Comparison of ENCODE assay signal across 15 cellular contexts in the genomic region with DNA sequence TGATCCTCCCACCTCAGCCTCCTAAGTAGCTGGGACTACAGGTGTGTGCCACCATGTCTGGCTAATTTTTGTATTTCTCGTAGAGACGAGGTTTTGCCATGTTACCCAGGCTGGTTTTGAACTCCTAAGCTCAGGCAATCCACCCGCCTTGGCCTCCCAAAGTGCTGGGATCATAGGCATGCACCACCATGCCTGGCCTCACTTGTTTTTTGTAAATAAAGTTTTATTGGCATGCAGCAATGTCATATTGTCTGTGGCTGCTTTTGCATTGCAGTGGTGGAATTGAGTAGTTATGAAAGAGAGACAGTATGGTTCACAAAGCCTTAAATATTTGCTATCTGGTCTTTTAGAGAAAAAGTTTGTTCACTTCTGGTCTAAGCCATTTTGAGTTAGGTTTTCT.
DNase-seq lines count a peak whose midpoint lies in the region; ATAC-seq and TF ChIP-seq lines count a peak whose summit lies in the region.
"Had no signal": no experiment of that assay in that cellular context is flagged by ENCODE, and none has a peak within 500 bp of the region (broad histone marks: within the 10 kb centered on the region; RNA-seq: fewer than 3 reads in every experiment).

No MANE protein-coding gene starts in this region.

- no peak overlapping the region for H2AFZ ChIP-seq in SU-DHL-6 (ENCODE audit: low read depth, low read length, severe bottlenecking)

- H3K79me2 ChIP-seq in SU-DHL-6 (ENCODE audit: insufficient read depth, low read length): peaks cover 100% of the 10 kb centered on the region

- POLR2A ChIA-PET in naive thymus-derived CD4-positive, alpha-beta T cell (lab: Charles Lee): no interaction called here

- ATAC-seq in activated naive CD4-positive, alpha-beta T cell treated with anti-CD3 and anti-CD28 coated beads, Interleukin-2, amount 50 U/mL, for 72 hours: no peak
- no peak for ATAC-seq in naive thymus-derived CD4-positive, alpha-beta T cell
- ATAC-seq in HG02852 (IDR thresholded peaks at IDR 0.05; ENCODE audit: unreplicated experiment): no peak

- no peak overlapping the region for H3K4me3 Mint-ChIP-seq in activated naive CD4-positive, alpha-beta T cell treated with anti-CD3 and anti-CD28 coated beads, Interleukin-2, amount 10 ng/mL, durations not matched to agents 7 days and 5 days
- H3K4me3 Mint-ChIP-seq in HFFc6: no peak overlapping the region
- H3K4me3 Mint-ChIP-seq in naive thymus-derived CD4-positive, alpha-beta T cell: peak overlapping the region in 1 of 10 donors; percentile 16
- H3K4me3 Mint-ChIP-seq: B cell; CD8-positive, alpha-beta T cell; IgD-negative memory B cell had no signal

- TF ChIP-seq CTCF in HFFc6 (IDR thresholded peaks at IDR 0.05) (no peak), SU-DHL-6 (IDR thresholded peaks at IDR 0.05; ENCODE audit: insufficient read depth, low read length, poor library complexity, severe bottlenecking) (no peak)

- H3K27ac Mint-ChIP-seq in activated naive CD4-positive, alpha-beta T cell treated with anti-CD3 and anti-CD28 coated beads, Interleukin-2, amount 10 ng/mL, durations not matched to agents 7 days and 5 days: peak overlapping the region; percentile 68
- peak overlapping the region in 1 of 2 donors; percentile 0 for H3K27ac Mint-ChIP-seq in activated naive CD4-positive, alpha-beta T cell treated with anti-CD3 and anti-CD28 coated beads, Interleukin-2, amount 50 U/mL, for 72 hours
- H3K27ac Mint-ChIP-seq in HFFc6: peak overlapping the region; percentile 2; the same call in 1 of the 2 replicates
- H3K27ac Mint-ChIP-seq in naive thymus-derived CD4-positive, alpha-beta T cell: peak overlapping the region in 5 of 9 donors; percentile 36 to 79 (median 64)
- H3K27ac Mint-ChIP-seq: B cell, IgD-negative memory B cell had no signal

- no peaks in the 10 kb centered on the region for H3K9me2 ChIP-seq in SU-DHL-6 (replicated peaks; ENCODE audit: insufficient read depth, low read length)

- no peaks in the 10 kb centered on the region for H3K36me3 ChIP-seq in SU-DHL-6 (ENCODE audit: low read length)
- no peaks in the 10 kb centered on the region for H3K36me3 ChIP-seq in naive thymus-derived CD4-positive, alpha-beta T cell (ENCODE audit: control insufficient read depth in 2 of 3, insufficient read depth in 3 of 3, low read length in 3 of 3)
- H3K36me3 ChIP-seq: HAP-1 had no signal

- no peaks in the 10 kb centered on the region for H3K27me3 Mint-ChIP-seq in activated naive CD4-positive, alpha-beta T cell treated with anti-CD3 and anti-CD28 coated beads, Interleukin-2, amount 10 ng/mL, durations not matched to agents 7 days and 5 days
- peaks cover 2% of the 10 kb centered on the region; the same call in 1 of the 2 replicates for H3K27me3 Mint-ChIP-seq in HFFc6 (ENCODE audit: insufficient read depth)
- no peaks in the 10 kb centered on the region for H3K27me3 Mint-ChIP-seq in naive thymus-derived CD4-positive, alpha-beta T cell

- H3K27me3 ChIP-seq in SU-DHL-6 (ENCODE audit: low read length): no peaks in the 10 kb centered on the region
- no peaks in the 10 kb centered on the region for H3K27me3 ChIP-seq in naive thymus-derived CD4-positive, alpha-beta T cell (ENCODE audit: control insufficient read depth in 2 of 2, insufficient read depth in 2 of 2, low read length in 2 of 2)
- H3K27me3 ChIP-seq: BLaER1 treated with 17β-estradiol and CSF1 and Interleukin-3, amounts not matched to agents 10 nM and 100 nM had no signal

- CTCF ChIA-PET in activated naive CD4-positive, alpha-beta T cell treated with anti-CD3 and anti-CD28 coated beads, Interleukin-2, amount 10 ng/mL, durations not matched to agents 7 days and 5 days (lab: Charles Lee): interaction anchor here (0.8 to 2.0 kb wide), 5 partner anchors 10 to 197 kb away, joined by 3 to 12 read pairs (median 4); no protein-coding TSS in a partner anchor
- CTCF ChIA-PET in naive thymus-derived CD4-positive, alpha-beta T cell (lab: Charles Lee): interaction anchor here (0.6 to 2.2 kb wide), 5 partner anchors 11 to 226 kb away, joined by 3 to 10 read pairs (median 4); no protein-coding TSS in a partner anchor

- H3K9ac ChIP-seq in SU-DHL-6 (ENCODE audit: low read length): no peak overlapping the region
- H3K9ac ChIP-seq: BLaER1 treated with 17β-estradiol and CSF1 and Interleukin-3, amounts not matched to agents 10 nM and 100 nM had no signal

- H3K4me3 ChIP-seq in SU-DHL-6 (ENCODE audit: insufficient read depth, low read length, poor library complexity, severe bottlenecking): no peak overlapping the region
- no peak overlapping the region for H3K4me3 ChIP-seq in naive thymus-derived CD4-positive, alpha-beta T cell (ENCODE audit: low read length)
- H3K4me3 ChIP-seq: BLaER1 treated with 17β-estradiol and CSF1 and Interleukin-3, amounts not matched to agents 10 nM and 100 nM; HAP-1 had no signal

- DNase-seq in activated naive CD4-positive, alpha-beta T cell treated with anti-CD3 and anti-CD28 coated beads, Interleukin-2, amount 10 ng/mL, durations not matched to agents 7 days and 5 days: no peak
- no peak for DNase-seq in activated naive CD4-positive, alpha-beta T cell treated with anti-CD3 and anti-CD28 coated beads, Interleukin-2, amount 50 U/mL, for 72 hours (ENCODE audit: low spot score in 2 of 2)
- no peak for DNase-seq in HFFc6
- DNase-seq in naive thymus-derived CD4-positive, alpha-beta T cell: no peak
- DNase-seq in NK-92 treated with Interleukin-12 subunit alpha and Interleukin-12 subunit beta, amount 100 ng/mL, for 24 hours (lab: John Stamatoyannopoulos, UW): no peak
- DNase-seq: 8988T, Calu3, DMS79 treated with DMSO at 0.1 percent for 48 hours had no signal

- peaks cover 81% of the 10 kb centered on the region for H3K4me1 Mint-ChIP-seq in activated naive CD4-positive, alpha-beta T cell treated with anti-CD3 and anti-CD28 coated beads, Interleukin-2, amount 10 ng/mL, durations not matched to agents 7 days and 5 days
- peaks cover 50% of the 10 kb centered on the region for H3K4me1 Mint-ChIP-seq in HFFc6 (ENCODE audit: low read depth)
- peaks cover 56 to 76% (median 66%) of the 10 kb centered on the region in 7 donors for H3K4me1 Mint-ChIP-seq in naive thymus-derived CD4-positive, alpha-beta T cell
- H3K4me1 Mint-ChIP-seq: B cell had no signal

- no peaks in the 10 kb centered on the region for H3K9me3 Mint-ChIP-seq in activated naive CD4-positive, alpha-beta T cell treated with anti-CD3 and anti-CD28 coated beads, Interleukin-2, amount 10 ng/mL, durations not matched to agents 7 days and 5 days
- no peaks in the 10 kb centered on the region for H3K9me3 Mint-ChIP-seq in activated naive CD4-positive, alpha-beta T cell treated with anti-CD3 and anti-CD28 coated beads, Interleukin-2, amount 50 U/mL, for 72 hours
- peaks cover 3% of the 10 kb centered on the region; the same call in 1 of the 2 replicates for H3K9me3 Mint-ChIP-seq in HFFc6
- H3K9me3 Mint-ChIP-seq in naive thymus-derived CD4-positive, alpha-beta T cell: peaks cover 0 to 1% (median 0%) of the 10 kb centered on the region in 11 donors
- H3K9me3 Mint-ChIP-seq: CD8-positive, alpha-beta T cell had no signal

- H4K20me1 ChIP-seq in SU-DHL-6 (ENCODE audit: low read depth, low read length): no peaks in the 10 kb centered on the region

- no peak overlapping the region for H3K4me2 ChIP-seq in SU-DHL-6 (ENCODE audit: low read depth, low read length, poor library complexity, severe bottlenecking)

- peaks cover 14% of the 10 kb centered on the region; the same call in 1 of the 2 replicates for H3F3A ChIP-seq in SU-DHL-6 (ENCODE audit: insufficient read depth)

- H3K9me3 ChIP-seq in SU-DHL-6 (ENCODE audit: insufficient read depth, low read length): no peaks in the 10 kb centered on the region
- no peaks in the 10 kb centered on the region for H3K9me3 ChIP-seq in naive thymus-derived CD4-positive, alpha-beta T cell (ENCODE audit: control insufficient read depth in 2 of 3, low read length in 3 of 3)
- H3K9me3 ChIP-seq: HAP-1 had no signal

- peak overlapping the region; percentile 52 for H3K27ac ChIP-seq in SU-DHL-6 (ENCODE audit: low read depth, low read length)
- no peak overlapping the region for H3K27ac ChIP-seq in naive thymus-derived CD4-positive, alpha-beta T cell (ENCODE audit: low read depth, low read length)
- H3K27ac ChIP-seq: BLaER1 treated with 17β-estradiol and CSF1 and Interleukin-3, amounts not matched to agents 10 nM and 100 nM had no signal

- H3K4me1 ChIP-seq in naive thymus-derived CD4-positive, alpha-beta T cell (ENCODE audit: control insufficient read depth in 2 of 2, insufficient read depth in 2 of 2, low read length in 2 of 2): peaks cover 0 to 29% of the 10 kb centered on the region in 2 donors

- intact Hi-C loops in naive thymus-derived CD4-positive, alpha-beta T cell (cut with micrococcal nuclease): loop anchor here (2.0 to 5.0 kb wide), 7 partner anchors 28 to 226 kb away; a partner anchor contains a TSS

- peaks cover 21% of the 10 kb centered on the region for H3K36me3 Mint-ChIP-seq in activated naive CD4-positive, alpha-beta T cell treated with anti-CD3 and anti-CD28 coated beads, Interleukin-2, amount 10 ng/mL, durations not matched to agents 7 days and 5 days
- peaks cover 0 to 6% of the 10 kb centered on the region in 2 donors for H3K36me3 Mint-ChIP-seq in activated naive CD4-positive, alpha-beta T cell treated with anti-CD3 and anti-CD28 coated beads, Interleukin-2, amount 50 U/mL, for 72 hours
- H3K36me3 Mint-ChIP-seq in HFFc6 (ENCODE audit: low read depth): peaks cover 30% of the 10 kb centered on the region
- peaks cover 0 to 11% (median 0%) of the 10 kb centered on the region in 5 donors for H3K36me3 Mint-ChIP-seq in naive thymus-derived CD4-positive, alpha-beta T cell
- H3K36me3 Mint-ChIP-seq: CD8-positive, alpha-beta T cell; IgD-negative memory B cell had no signal
